ENCODE assay signal across 20 cellular contexts in the genomic region with DNA sequence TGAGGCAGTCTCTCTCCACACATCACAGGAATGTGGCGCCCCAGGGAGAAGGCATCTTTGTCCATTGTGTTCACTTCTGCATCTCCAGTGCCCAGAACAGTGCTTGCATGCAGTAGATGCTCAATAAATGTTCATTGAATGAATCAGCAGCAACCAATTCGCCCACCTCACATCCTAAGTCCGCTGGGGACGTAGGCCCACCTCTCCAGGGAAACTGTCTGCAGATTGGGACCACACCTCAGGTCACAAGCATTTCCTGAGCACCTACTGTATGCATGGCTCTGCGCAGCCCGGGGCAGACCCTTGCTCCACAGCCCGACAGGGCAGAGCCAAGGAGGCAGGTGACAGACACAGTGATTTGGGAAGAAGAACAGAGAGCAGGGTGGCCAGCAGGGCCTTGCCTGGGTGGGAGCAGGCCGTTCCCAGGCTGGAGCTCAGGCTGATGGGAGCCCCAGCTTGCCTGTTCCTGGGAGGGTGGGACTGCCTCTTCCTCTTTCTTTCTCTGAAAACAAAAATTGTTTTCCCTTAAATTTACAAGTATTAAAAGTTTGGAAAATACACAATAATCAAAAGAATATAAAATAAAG. TPM values are rescaled to one million over a fixed set of nuclear protein-coding genes. Genes with fewer than 3 reads are reported as not detected.
DNase-seq lines count a peak whose midpoint lies in the region; ATAC-seq, FAIRE-seq and TF ChIP-seq lines count a peak whose summit lies in the region.
"Had no signal": no experiment of that assay in that cellular context is flagged by ENCODE, and none has a peak within 500 bp of the region (broad histone marks: within the 10 kb centered on the region; RNA-seq: fewer than 3 reads in every experiment).

No MANE protein-coding gene starts in this region.

- no peaks in the 10 kb centered on the region for H3K27me3 ChIP-seq in endodermal cell (ENCODE audit: control insufficient read depth, insufficient read depth, low read length, poor library complexity, severe bottlenecking)

- H3K36me3 ChIP-seq in kidney (ENCODE audit: control insufficient read depth in 1 of 2, insufficient read depth in 2 of 2, low read length in 2 of 2): no peaks in the 10 kb centered on the region
- H3K36me3 ChIP-seq in endodermal cell (ENCODE audit: control insufficient read depth, insufficient read depth, low read length): no peaks in the 10 kb centered on the region

- no peaks in the 10 kb centered on the region for H3K27me3 Mint-ChIP-seq in T-helper 1 cell treated with Interleukin-12 subunit alpha and Interleukin-12 subunit beta and Interleukin-4 antibody, amounts not matched to agents 30 μg/mL and 1 μg/mL, for 36 hours (ENCODE audit: low read depth)
- no peaks in the 10 kb centered on the region for H3K27me3 Mint-ChIP-seq in activated CD8-positive, alpha-beta T cell treated with anti-CD3 and anti-CD28 coated beads, Interleukin-2, amount 10 ng/mL, durations not matched to agents 7 days and 5 days (ENCODE audit: low read depth)
- H3K27me3 Mint-ChIP-seq in endodermal cell (ENCODE audit: insufficient read depth): peaks cover 1% of the 10 kb centered on the region

- H3K27ac Mint-ChIP-seq in T-helper 1 cell treated with Interleukin-12 subunit alpha and Interleukin-12 subunit beta and Interleukin-4 antibody, amounts not matched to agents 30 μg/mL and 1 μg/mL, for 36 hours: peak overlapping the region; percentile 93
- H3K27ac Mint-ChIP-seq in activated CD8-positive, alpha-beta T cell treated with anti-CD3 and anti-CD28 coated beads, Interleukin-2, amount 10 ng/mL, durations not matched to agents 7 days and 5 days: peak overlapping the region; percentile 94
- H3K27ac Mint-ChIP-seq in endodermal cell: no peak overlapping the region

- ATAC-seq in activated CD8-positive, alpha-beta T cell treated with anti-CD3 and anti-CD28 coated beads, Interleukin-2, amount 10 ng/mL, durations not matched to agents 7 days and 5 days: no peak
- no peak for ATAC-seq in HG02852 (IDR thresholded peaks at IDR 0.05; ENCODE audit: unreplicated experiment)
- ATAC-seq: psoas muscle had no signal

- DNase-seq in T-helper 1 cell (no peak), GM12864 (ENCODE audit: low read depth) (no peak), kidney (peak; percentile 43), endodermal cell (no peak), glomerular visceral epithelial cell (ENCODE audit: extremely low spot score) (no peak)
- no peak for DNase-seq in activated CD8-positive, alpha-beta T cell treated with anti-CD3 and anti-CD28 coated beads, Interleukin-2, amount 10 ng/mL, durations not matched to agents 7 days and 5 days
- DNase-seq: DMS153, H7, NCI-H1105 treated with DMSO at 0.1 percent for 48 hours, NCI-H526 treated with DMSO at 0.1 percent for 48 hours, psoas muscle had no signal

- peak overlapping the region; percentile 86 for H3K4me3 Mint-ChIP-seq in T-helper 1 cell treated with Interleukin-12 subunit alpha and Interleukin-12 subunit beta and Interleukin-4 antibody, amounts not matched to agents 30 μg/mL and 1 μg/mL, for 36 hours
- H3K4me3 Mint-ChIP-seq in activated CD8-positive, alpha-beta T cell treated with anti-CD3 and anti-CD28 coated beads, Interleukin-2, amount 10 ng/mL, durations not matched to agents 7 days and 5 days: peak overlapping the region; percentile 92
- no peak overlapping the region for H3K4me3 Mint-ChIP-seq in endodermal cell
- H3K4me3 Mint-ChIP-seq: type B pancreatic cell had no signal

- H3K27ac ChIP-seq in kidney (ENCODE audit: low read depth in 2 of 2, low read length in 2 of 2) (no peak overlapping the region), endodermal cell (ENCODE audit: low read depth, low read length) (no peak overlapping the region)
- H3K27ac ChIP-seq: 22Rv1, psoas muscle, SK-N-MC had no signal

- H3K9me3 ChIP-seq in kidney (ENCODE audit: control insufficient read depth in 1 of 2, low read length in 2 of 2) (no peaks in the 10 kb centered on the region), endodermal cell (ENCODE audit: control insufficient read depth, low read length) (no peaks in the 10 kb centered on the region)
- H3K9me3 ChIP-seq: psoas muscle had no signal

- TF ChIP-seq CTCF in GM12864 (IDR thresholded peaks at IDR 0.05; ENCODE audit: low read depth, low read length, missing control alignments) (no peak), kidney (IDR thresholded peaks at IDR 0.05; ENCODE audit: borderline replicate concordance, extremely low read depth, insufficient read depth) (no peak), endodermal cell (conservative IDR thresholded peaks at IDR 0.05) (no peak)

- no peak for FAIRE-seq in kidney (lab: Jason Lieb, UNC)
- FAIRE-seq: bronchial epithelial cell, TTC549 had no signal

- CTCF ChIA-PET in activated CD8-positive, alpha-beta T cell treated with anti-CD3 and anti-CD28 coated beads, Interleukin-2, amount 10 ng/mL, durations not matched to agents 7 days and 5 days (lab: Charles Lee): interaction anchor here (1.1 to 6.9 kb wide), 5 partner anchors 24 to 146 kb away, joined by 3 to 70 read pairs (median 6); partner anchors contain the start of gene RUNX3

- H3K36me3 Mint-ChIP-seq in T-helper 1 cell treated with Interleukin-12 subunit alpha and Interleukin-12 subunit beta and Interleukin-4 antibody, amounts not matched to agents 30 μg/mL and 1 μg/mL, for 36 hours (ENCODE audit: low read depth): peaks cover 56% of the 10 kb centered on the region
- peaks cover 83% of the 10 kb centered on the region for H3K36me3 Mint-ChIP-seq in activated CD8-positive, alpha-beta T cell treated with anti-CD3 and anti-CD28 coated beads, Interleukin-2, amount 10 ng/mL, durations not matched to agents 7 days and 5 days (ENCODE audit: low read depth)
- no peaks in the 10 kb centered on the region for H3K36me3 Mint-ChIP-seq in endodermal cell (ENCODE audit: low read depth)
- H3K36me3 Mint-ChIP-seq: type B pancreatic cell had no signal

- POLR2A ChIA-PET in activated CD8-positive, alpha-beta T cell treated with anti-CD3 and anti-CD28 coated beads, Interleukin-2, amount 10 ng/mL, durations not matched to agents 7 days and 5 days (lab: Charles Lee): interaction anchor here (0.7 to 5.8 kb wide), 9 partner anchors 9 to 141 kb away, joined by 3 to 54 read pairs (median 4); partner anchors contain the start of gene RUNX3

- H3K4me1 Mint-ChIP-seq in T-helper 1 cell treated with Interleukin-12 subunit alpha and Interleukin-12 subunit beta and Interleukin-4 antibody, amounts not matched to agents 30 μg/mL and 1 μg/mL, for 36 hours (ENCODE audit: low read depth): peaks cover 80% of the 10 kb centered on the region
- H3K4me1 Mint-ChIP-seq in activated CD8-positive, alpha-beta T cell treated with anti-CD3 and anti-CD28 coated beads, Interleukin-2, amount 10 ng/mL, durations not matched to agents 7 days and 5 days (ENCODE audit: low read depth): peaks cover 95% of the 10 kb centered on the region
- peaks cover 2% of the 10 kb centered on the region for H3K4me1 Mint-ChIP-seq in endodermal cell

- WGBS in endodermal cell (ENCODE audit: insufficient coverage in 1 of 2, insufficient read length in 1 of 2), 2 experiments: 92 to 94% methylated on average over 7 to 8 of the region's 8 CpGs

- H3K9ac ChIP-seq in kidney (ENCODE audit: low read length in 2 of 2) (no peak overlapping the region), endodermal cell (ENCODE audit: extremely low read depth, low read length, poor library complexity, severe bottlenecking) (no peak overlapping the region)

- H3K9me3 Mint-ChIP-seq in T-helper 1 cell treated with Interleukin-12 subunit alpha and Interleukin-12 subunit beta and Interleukin-4 antibody, amounts not matched to agents 30 μg/mL and 1 μg/mL, for 36 hours: no peaks in the 10 kb centered on the region
- H3K9me3 Mint-ChIP-seq in activated CD8-positive, alpha-beta T cell treated with anti-CD3 and anti-CD28 coated beads, Interleukin-2, amount 10 ng/mL, durations not matched to agents 7 days and 5 days (ENCODE audit: insufficient read depth): no peaks in the 10 kb centered on the region
- H3K9me3 Mint-ChIP-seq in endodermal cell: no peaks in the 10 kb centered on the region
- H3K9me3 Mint-ChIP-seq: type B pancreatic cell had no signal

- intact Hi-C loops in kidney (cut with DNase I): no loop called here

- H3K4me3 ChIP-seq in GM12864 (ENCODE audit: low read depth, low read length): peak overlapping the region; percentile 11; the same call in 1 of the 2 replicates
- no peak overlapping the region for H3K4me3 ChIP-seq in kidney (ENCODE audit: low read length in 2 of 2)
- H3K4me3 ChIP-seq in endodermal cell (ENCODE audit: low read length): no peak overlapping the region
- H3K4me3 ChIP-seq: psoas muscle, SK-N-MC had no signal

- no peaks in the 10 kb centered on the region for H3K4me1 ChIP-seq in kidney (ENCODE audit: control insufficient read depth in 1 of 2, insufficient read depth in 1 of 2, low read depth in 1 of 2, low read length in 2 of 2)
- H3K4me1 ChIP-seq in endodermal cell (ENCODE audit: control insufficient read depth, insufficient read depth, low read length): no peaks in the 10 kb centered on the region
- H3K4me1 ChIP-seq: psoas muscle had no signal

RNA-seq across cellular contexts. Expression of gene RUNX3, which starts 25.8 kb away (rescaled TPM):
- 100 to 1,000 TPM; 144 to 147 TPM for total RNA-seq in activated CD8-positive, alpha-beta T cell treated with anti-CD3 and anti-CD28 coated beads, Interleukin-2, amount 10 ng/mL, durations not matched to agents 7 days and 5 days
- total RNA-seq in kidney (7.9 TPM), endodermal cell (under 1 TPM; 0.24 to 0.31 TPM)
- 0.47 TPM for polyA plus RNA-seq in kidney (ENCODE audit: insufficient read depth, low read depth, low replicate concordance)
- 0.14 TPM for polyA plus RNA-seq in endodermal cell (2013, experiment 1 of 2)
- 0.17 TPM for polyA plus RNA-seq in endodermal cell (2013, experiment 2 of 2)
- total RNA-seq: LHCN-M2 had no signal
- polyA plus RNA-seq: neural cell had no signal

Comparison
In these comparisons a context has a peak if more than half of its experiments do, and no peak if none do; other contexts are left out.
1. RNA of gene RUNX3, which starts 25.8 kb away (total RNA-seq): 144 to 147 TPM in activated CD8-positive, alpha-beta T cell treated with anti-CD3 and anti-CD28 coated beads, Interleukin-2, amount 10 ng/mL, durations not matched to agents 7 days and 5 days; 7.9 TPM in kidney (single experiment) and 0.24 to 0.31 TPM in endodermal cell; every median in the first group is over 10 times any median in the second.